8 cellular contexts compared by ENCODE assay signal in the genomic region with DNA sequence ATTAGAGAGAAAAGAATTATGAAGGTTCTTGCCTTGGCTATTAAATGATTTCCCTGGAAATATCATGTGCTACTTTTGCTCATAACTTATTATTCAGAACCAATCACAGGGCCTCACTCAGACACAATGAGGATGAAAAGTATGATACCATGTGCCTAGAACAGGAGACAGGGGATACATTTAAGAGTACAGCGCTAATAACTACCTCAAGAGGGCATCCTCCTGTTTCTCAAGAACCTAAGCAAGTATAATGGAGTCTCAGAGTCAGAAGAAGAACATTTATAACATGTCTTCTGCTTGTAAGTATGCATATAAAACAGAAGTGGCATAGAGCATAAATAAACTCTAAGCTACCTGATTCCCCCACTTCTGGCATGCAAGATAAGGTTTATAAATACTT.
DNase-seq lines count a peak whose midpoint lies in the region; ATAC-seq and TF ChIP-seq lines count a peak whose summit lies in the region.

No MANE protein-coding gene starts in this region.

- DNase-seq in NCI-H82 (lab: John Stamatoyannopoulos, UW), result peak; percentile 56
- peak; percentile 73 for DNase-seq in epithelial cell of esophagus (ENCODE audit: low read depth)
- DNase-seq in trophoblast cell, result peak; percentile 13 to 70
- DNase-seq in T-helper 2 cell, result no peak
- DNase-seq in posterior cingulate gyrus, result no peak
- no peak for DNase-seq in T-cell
- no peak for DNase-seq in HuH-7 (ENCODE audit: low spot score)

- H3K27me3 ChIP-seq in trophoblast cell (ENCODE audit: insufficient read depth, low read length), result no peaks in the 10 kb centered on the region

- H3K23ac ChIP-seq in trophoblast cell (ENCODE audit: low read length), result no peak overlapping the region

- H3K4me2 ChIP-seq in trophoblast cell (ENCODE audit: low read length), result no peak overlapping the region

- no peak overlapping the region for H2BK120ac ChIP-seq in trophoblast cell (ENCODE audit: insufficient read depth, low read length, poor library complexity)

- WGBS in trophoblast cell (ENCODE audit: extremely low coverage, insufficient coverage, insufficient read length), result no CpG with 5 or more reads among the region's 1 CpG

- no peak overlapping the region for H4K12ac ChIP-seq in trophoblast cell (ENCODE audit: low read depth, low read length)

- no peaks in the 10 kb centered on the region for H3K36me3 Mint-ChIP-seq in T-cell

- H3K14ac ChIP-seq in trophoblast cell (ENCODE audit: low read length), result no peak overlapping the region

- no peak overlapping the region for H4K8ac ChIP-seq in trophoblast cell (ENCODE audit: low read depth, low read length)

- no peaks in the 10 kb centered on the region for H3K79me2 ChIP-seq in trophoblast cell (ENCODE audit: control insufficient read depth, insufficient read depth, low read length, poor library complexity)

- peaks cover 2 to 3% of the 10 kb centered on the region in 2 experiments for H3K4me1 ChIP-seq in trophoblast cell (ENCODE audit: control insufficient read depth in 1 of 2, insufficient read depth in 2 of 2, low read length in 2 of 2)

- TF ChIP-seq CTCF in epithelial cell of esophagus (IDR thresholded peaks at IDR 0.05; ENCODE audit: insufficient read depth, low read depth, low read length, missing control alignments), result peak; percentile 71

- no peaks in the 10 kb centered on the region for H3K27me3 Mint-ChIP-seq in T-cell

- no peak overlapping the region for H3K4ac ChIP-seq in trophoblast cell (ENCODE audit: low read depth, low read length)

- CTCF ChIA-PET in T-cell (lab: Charles Lee), result no interaction called here

- H3K4me3 ChIP-seq in epithelial cell of esophagus (ENCODE audit: low read length) (no peak overlapping the region), trophoblast cell (ENCODE audit: low read depth, low read length) (no peak overlapping the region)

- no peak overlapping the region for H3K18ac ChIP-seq in trophoblast cell (ENCODE audit: low read length)

- H3K9ac ChIP-seq in trophoblast cell (ENCODE audit: low read length), result no peak overlapping the region

- no peak overlapping the region for H3K27ac ChIP-seq in trophoblast cell (ENCODE audit: low read depth, low read length)

- no peak overlapping the region for H2BK5ac ChIP-seq in trophoblast cell (ENCODE audit: low read depth, low read length, poor library complexity)

- no peaks in the 10 kb centered on the region for H3K9me3 ChIP-seq in trophoblast cell (ENCODE audit: insufficient read depth, low read depth, low read length)

- no peak overlapping the region for H2BK12ac ChIP-seq in trophoblast cell (ENCODE audit: low read length)

- no peaks in the 10 kb centered on the region for H3K79me1 ChIP-seq in trophoblast cell (ENCODE audit: low read length)

- intact Hi-C loops in posterior cingulate gyrus (cut with DNase I), result no loop called here

- ATAC-seq in GM18858 (IDR thresholded peaks at IDR 0.05; ENCODE audit: unreplicated experiment) (peak; percentile 55), T-cell (replicated peaks in 1 of 4) (no peak)

- H3K9me3 Mint-ChIP-seq in T-cell, result peaks cover 6 to 14% (median 12%) of the 10 kb centered on the region in 3 donors

- H3K4me3 Mint-ChIP-seq in T-cell, result no peak overlapping the region

- POLR2A ChIA-PET in T-cell (lab: Charles Lee), result no interaction called here

- no peak overlapping the region for H2AFZ ChIP-seq in trophoblast cell (ENCODE audit: insufficient read depth, low read length, poor library complexity)

- H2AK5ac ChIP-seq in trophoblast cell (ENCODE audit: low read length), result no peak overlapping the region

- H3K27ac Mint-ChIP-seq in T-cell, result no peak overlapping the region

- H3K36me3 ChIP-seq in trophoblast cell (ENCODE audit: control insufficient read depth in 1 of 2, insufficient read depth in 2 of 2, low read length in 2 of 2), result no peaks in the 10 kb centered on the region

- H3K4me1 Mint-ChIP-seq in T-cell, result no peaks in the 10 kb centered on the region

- no peak overlapping the region for H4K91ac ChIP-seq in trophoblast cell (ENCODE audit: low read depth, low read length)

Comparison
In these comparisons a context has a peak if more than half of its experiments do, and no peak if none do; other contexts are left out.
1. DNase-seq: peak in NCI-H82 (single experiment), epithelial cell of esophagus (single experiment) and trophoblast cell (2 of 2); none in T-helper 2 cell (0 of 5), posterior cingulate gyrus (0 of 10), T-cell (0 of 34) and HuH-7 (single experiment).